ENCODE assay signal across 13 cellular contexts in genomic region chr17:40564195-40564882, GRCh38. TPM values are rescaled to one million over a fixed set of nuclear protein-coding genes. Genes with fewer than 3 reads are reported as not detected.
DNase-seq lines count a peak whose midpoint lies in the region; TF ChIP-seq lines count a peak whose summit lies in the region.
"Had no signal": no experiment of that assay in that cellular context is flagged by ENCODE, and none has a peak within 500 bp of the region (broad histone marks: within the 10 kb centered on the region; RNA-seq: fewer than 3 reads in every experiment).

No MANE protein-coding gene starts in this region.

- CTCF ChIA-PET in A673 (lab: Charles Lee): no interaction called here

- H3K4me1 ChIP-seq in esophagus muscularis mucosa (peaks cover 13 to 15% (median 15%) of the 10 kb centered on the region in 4 donors), A673 (ENCODE audit: insufficient read depth, low read length, poor library complexity, severe bottlenecking) (peaks cover 8% of the 10 kb centered on the region)

- H3K9me3 ChIP-seq in esophagus muscularis mucosa (no peaks in the 10 kb centered on the region), A673 (ENCODE audit: low read depth, low read length, poor library complexity, severe bottlenecking) (no peaks in the 10 kb centered on the region)

- POLR2A ChIA-PET in A673 (lab: Charles Lee; ENCODE audit: low non-redundant PET): no interaction called here

- H3K4me1 Mint-ChIP-seq in type B pancreatic cell (ENCODE audit: unreplicated experiment): peaks cover 15% of the 10 kb centered on the region

- H3K27me3 ChIP-seq in esophagus muscularis mucosa: peaks cover 0 to 20% (median 0%) of the 10 kb centered on the region in 4 donors
- H3K27me3 ChIP-seq in A673 (replicated peaks; ENCODE audit: insufficient read depth, low read depth, low read length, poor library complexity): no peaks in the 10 kb centered on the region
- H3K27me3 ChIP-seq: cardiac muscle cell had no signal

- in situ Hi-C loops in ACHN (cut with HindIII; ENCODE audit: low pct_ligation_motif_present, low pct_unique_long_range_greater_than_20kb, low sequenced_read_pairs): no loop called here

- no peak overlapping the region for H3K4me3 ChIP-seq in esophagus muscularis mucosa
- H3K4me3 ChIP-seq in A673 (ENCODE audit: low read depth, low read length, poor library complexity, severe bottlenecking): no peak overlapping the region
- H3K4me3 ChIP-seq: cardiac muscle cell had no signal

- H3K4me3 Mint-ChIP-seq in type B pancreatic cell: no peak overlapping the region

- no peak for TF ChIP-seq POLR2A in esophagus muscularis mucosa (IDR thresholded peaks at IDR 0.05; ENCODE audit: low read depth)

- BruUV-seq in A673 (replicated peaks; lab: Mats Ljungman, UMichigan): no TSS peak

- no peak for TF ChIP-seq CTCF in esophagus muscularis mucosa (IDR thresholded peaks at IDR 0.05)
- no peak for TF ChIP-seq CTCF in type B pancreatic cell (conservative IDR thresholded peaks at IDR 0.05)
- TF ChIP-seq CTCF in A673 (conservative IDR thresholded peaks at IDR 0.05; ENCODE audit: low read depth, low read length): no peak

- H3K27ac Mint-ChIP-seq in type B pancreatic cell: no peak overlapping the region

- intact Hi-C loops in esophagus muscularis mucosa (cut with DNase I): loop anchor here (5.0 kb wide), 1 partner anchor 167 kb away; no protein-coding TSS in a partner anchor
- intact Hi-C loops in A673 (cut with micrococcal nuclease; ENCODE audit: unreplicated experiment): loop anchor here (10.0 kb wide), 1 partner anchor 210 kb away; no protein-coding TSS in a partner anchor

- no peaks in the 10 kb centered on the region for H3K9me3 Mint-ChIP-seq in type B pancreatic cell

- 85% methylated on average over 10 of the region's 13 CpGs for WGBS in esophagus muscularis mucosa

- H3K27ac ChIP-seq in esophagus muscularis mucosa (replicated peaks in 1 of 4) (no peak overlapping the region), A673 (ENCODE audit: low read depth, low read length, poor library complexity, severe bottlenecking) (no peak overlapping the region)
- H3K27ac ChIP-seq: cardiac muscle cell had no signal

- H3K27me3 Mint-ChIP-seq in type B pancreatic cell: peaks cover 29% of the 10 kb centered on the region

- peak; percentile 43 for DNase-seq in activated gamma-delta T cell treated with Interleukin-2 at 50 U/mL for 16 hours
- DNase-seq in activated gamma-delta T cell (lab: John Stamatoyannopoulos, UW): no peak
- peak; percentile 81 for DNase-seq in activated CD8-positive, alpha-beta memory T cell treated with anti-CD3 and anti-CD28 coated beads for 24 hours
- DNase-seq in esophagus muscularis mucosa (ENCODE audit: extremely low spot score): peak; percentile 92
- DNase-seq in type B pancreatic cell (ENCODE audit: extremely low spot score, unreplicated experiment): peak; percentile 53
- DNase-seq in A673 (ENCODE audit: low spot score): no peak
- no peak for DNase-seq in ACHN
- DNase-seq in cortex of kidney (lab: John Stamatoyannopoulos, UW): no peak
- DNase-seq: GF-D8, left ventricle myocardium superior, SHP77 treated with DMSO at 0.1 percent for 48 hours had no signal

- no peaks in the 10 kb centered on the region for H3K36me3 Mint-ChIP-seq in type B pancreatic cell

- TF ChIP-seq EP300 in esophagus muscularis mucosa (IDR thresholded peaks at IDR 0.05): no peak

- H3K36me3 ChIP-seq in esophagus muscularis mucosa (no peaks in the 10 kb centered on the region), A673 (ENCODE audit: insufficient read depth, low read length, poor library complexity, severe bottlenecking) (no peaks in the 10 kb centered on the region)
- H3K36me3 ChIP-seq: cardiac muscle cell had no signal

RNA-seq across cellular contexts. Expression of gene CCR7, which starts 0.9 kb away (rescaled TPM):
- under 1 TPM in 1 of 4 donors, not detected in 3; 0.33 TPM for total RNA-seq in esophagus muscularis mucosa
- total RNA-seq in type B pancreatic cell (ENCODE audit: low replicate concordance): not detected in 2 replicates
- 0.30 and 0.55 TPM in 2 replicates for total RNA-seq in A673 (2021)
- total RNA-seq: cardiac muscle cell, fibroblast of villous mesenchyme had no signal

Comparison
In these comparisons a context has a peak if more than half of its experiments do, and no peak if none do; other contexts are left out.
1. DNase-seq: peak in activated gamma-delta T cell treated with Interleukin-2 at 50 U/mL for 16 hours (single experiment), activated CD8-positive, alpha-beta memory T cell treated with anti-CD3 and anti-CD28 coated beads for 24 hours (single experiment), esophagus muscularis mucosa (single experiment) and type B pancreatic cell (single experiment); none in activated gamma-delta T cell (single experiment), A673 (single experiment), ACHN (single experiment) and cortex of kidney (single experiment).